18 cellular contexts compared by ENCODE assay signal in the genomic region with DNA sequence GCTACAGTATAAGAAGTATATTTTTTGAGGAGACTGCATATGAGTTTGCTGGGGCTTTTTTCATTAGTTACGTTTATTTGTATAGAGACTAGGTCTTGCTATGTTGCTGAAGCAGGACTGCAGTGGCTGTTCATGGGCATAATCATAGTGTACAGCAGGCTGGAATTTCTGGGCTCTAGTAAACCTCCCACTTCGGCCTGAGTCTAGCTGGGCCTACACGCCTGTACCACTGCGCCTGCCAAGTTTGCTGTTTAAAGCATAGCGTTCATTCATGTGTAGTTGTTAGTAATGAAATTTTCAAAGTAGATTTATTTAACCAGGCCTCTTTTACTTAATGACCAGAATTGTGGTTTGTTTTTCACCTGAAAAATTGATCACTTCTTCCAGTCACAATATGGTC.
"Had no signal": no experiment of that assay in that cellular context is flagged by ENCODE, and none has a peak within 500 bp of the region (broad histone marks: within the 10 kb centered on the region; RNA-seq: fewer than 3 reads in every experiment).

No MANE protein-coding gene starts in this region.

- DNase-seq: activated CD4-positive, alpha-beta T cell treated with anti-CD3 and anti-CD28 coated beads, Interleukin-2, amount 50 U/mL, for 4 hours; activated CD4-positive, CD25-positive, alpha-beta regulatory T cell treated with anti-CD3 and anti-CD28 coated beads, Interleukin-2, amount 50 U/mL, for 72 hours; activated naive CD4-positive, alpha-beta T cell treated with anti-CD3 and anti-CD28 coated beads, Interleukin-2, amount 50 U/mL, for 16 hours; activated T-cell treated with anti-CD3 and anti-CD28 coated beads, Interleukin-2, amount 50 U/mL, for 1 hour; adrenal gland; brain microvascular endothelial cell; foreskin keratinocyte; head of caudate nucleus; kidney; naive thymus-derived CD8-positive, alpha-beta T cell; occipital lobe; psoas muscle; stimulated activated CD4-positive, alpha-beta T cell treated with anti-CD3 and anti-CD28 coated beads, Interleukin-2, amount 100 ng/mL, for 48 hours had no signal

- H3K4me1 ChIP-seq: foreskin keratinocyte had no signal

- H3K36me3 Mint-ChIP-seq: naive thymus-derived CD8-positive, alpha-beta T cell had no signal

- H3K27ac Mint-ChIP-seq: naive thymus-derived CD8-positive, alpha-beta T cell; stimulated activated naive CD8-positive, alpha-beta T cell treated with anti-CD3 and anti-CD28 coated beads, Interleukin-15, Interleukin-2, amounts not matched to agents 100 ng/mL and 50 ng/mL, for 24 hours had no signal

- H3K36me3 ChIP-seq: adrenal gland, brain microvascular endothelial cell had no signal

- H3K4me3 ChIP-seq: adrenal gland, lung, psoas muscle had no signal

- H3K9me3 ChIP-seq: adrenal gland, psoas muscle had no signal

- ATAC-seq: esophagus mucosa; foreskin keratinocyte; naive thymus-derived CD8-positive, alpha-beta T cell; psoas muscle had no signal

- H3K27me3 Mint-ChIP-seq: naive thymus-derived CD8-positive, alpha-beta T cell; stimulated activated naive CD8-positive, alpha-beta T cell treated with anti-CD3 and anti-CD28 coated beads, Interleukin-15, Interleukin-2, amounts not matched to agents 100 ng/mL and 50 ng/mL, for 24 hours had no signal

- FAIRE-seq: endometrium, kidney, urothelium cell line had no signal

- H3K27me3 ChIP-seq: adrenal gland, brain microvascular endothelial cell, foreskin keratinocyte had no signal

- H3K4me3 Mint-ChIP-seq: naive thymus-derived CD8-positive, alpha-beta T cell; stimulated activated naive CD8-positive, alpha-beta T cell treated with anti-CD3 and anti-CD28 coated beads, Interleukin-15, Interleukin-2, amounts not matched to agents 100 ng/mL and 50 ng/mL, for 24 hours had no signal

- H3K27ac ChIP-seq: adrenal gland, brain microvascular endothelial cell, foreskin keratinocyte, psoas muscle had no signal

- H3K9me3 Mint-ChIP-seq: naive thymus-derived CD8-positive, alpha-beta T cell; stimulated activated naive CD8-positive, alpha-beta T cell treated with anti-CD3 and anti-CD28 coated beads, Interleukin-15, Interleukin-2, amounts not matched to agents 100 ng/mL and 50 ng/mL, for 24 hours had no signal
